Comparison of ENCODE assay signal across 24 cellular contexts in genomic region chr13:52847322-52847681, GRCh38. TPM values are rescaled to one million over a fixed set of nuclear protein-coding genes. Genes with fewer than 3 reads are reported as not detected.
DNase-seq lines count a peak whose midpoint lies in the region; ATAC-seq and TF ChIP-seq lines count a peak whose summit lies in the region.
"Had no signal": no experiment of that assay in that cellular context is flagged by ENCODE, and none has a peak within 500 bp of the region (broad histone marks: within the 10 kb centered on the region; RNA-seq: fewer than 3 reads in every experiment).

No MANE protein-coding gene starts in this region.

- H3K4me1 Mint-ChIP-seq in endothelial cell (ENCODE audit: unreplicated experiment) (peaks cover 22% of the 10 kb centered on the region), mesothelial cell of epicardium (peaks cover 31% of the 10 kb centered on the region)
- peaks cover 14 to 26% of the 10 kb centered on the region in 2 donors for H3K4me1 Mint-ChIP-seq in effector memory CD8-positive, alpha-beta T cell (ENCODE audit: low read depth in 2 of 2)
- H3K4me1 Mint-ChIP-seq in CD8-positive, alpha-beta T cell (ENCODE audit: low read depth): peaks cover 27% of the 10 kb centered on the region

- no peaks in the 10 kb centered on the region for H3K9me3 ChIP-seq in left ventricle myocardium inferior (replicated peaks)
- H3K9me3 ChIP-seq in CD8-positive, alpha-beta T cell (ENCODE audit: low read length): no peaks in the 10 kb centered on the region
- H3K9me3 ChIP-seq: mucosa of descending colon had no signal

- H3K4me3 Mint-ChIP-seq in endothelial cell (ENCODE audit: unreplicated experiment) (no peak overlapping the region), mesothelial cell of epicardium (no peak overlapping the region)
- H3K4me3 Mint-ChIP-seq in effector memory CD8-positive, alpha-beta T cell: no peak overlapping the region
- no peak overlapping the region for H3K4me3 Mint-ChIP-seq in CD8-positive, alpha-beta T cell
- H3K4me3 Mint-ChIP-seq: activated CD8-positive, alpha-beta T cell treated with anti-CD3 and anti-CD28 coated beads, Interleukin-2, amount 10 ng/mL, durations not matched to agents 7 days and 5 days; activated naive CD4-positive, alpha-beta T cell treated with anti-CD3 and anti-CD28 coated beads, Interleukin-2, amount 50 U/mL, for 24 hours; IgD-negative memory B cell; natural killer cell treated with Interleukin-12 subunit alpha and Interleukin-12 subunit beta and Interleukin-15 and Interleukin-18, amount 100 ng/mL, for 72 hours had no signal

- no peak overlapping the region for H3K27ac ChIP-seq in left ventricle myocardium inferior (replicated peaks)
- no peak overlapping the region for H3K27ac ChIP-seq in CD8-positive, alpha-beta T cell (ENCODE audit: low read depth, low read length)
- H3K27ac ChIP-seq: ovary, skin epidermis had no signal

- no peak for DNase-seq in left ventricle myocardium inferior
- no peak for DNase-seq in cardiac septum (ENCODE audit: low spot score)
- peak; percentile 9 for DNase-seq in endothelial cell (ENCODE audit: low spot score)
- DNase-seq in mesothelial cell of epicardium (ENCODE audit: low spot score in 2 of 2, unreplicated experiment in 2 of 2): no peak
- no peak for DNase-seq in effector memory CD8-positive, alpha-beta T cell
- DNase-seq in CD8-positive, alpha-beta T cell: no peak
- DNase-seq in 8988T: no peak
- DNase-seq: ACHN; amniotic stem cell; effector memory CD4-positive, alpha-beta T cell; NCI-H1436 treated with DMSO at 0.1 percent for 48 hours; NCI-H2081 treated with DMSO at 0.1 percent for 48 hours; NCI-H345 had no signal

- peak overlapping the region; percentile 45 for H3K4me3 ChIP-seq in left ventricle myocardium inferior
- H3K4me3 ChIP-seq in CD8-positive, alpha-beta T cell (ENCODE audit: low read depth, low read length): no peak overlapping the region
- H3K4me3 ChIP-seq: lung, mucosa of descending colon, ovary, skin epidermis had no signal

- POLR2A ChIA-PET in CD8-positive, alpha-beta T cell (lab: Charles Lee): no interaction called here

- intact Hi-C loops in left ventricle myocardium inferior (cut with micrococcal nuclease): no loop called here
- intact Hi-C loops in cardiac septum (cut with DNase I): no loop called here
- intact Hi-C loops in CD8-positive, alpha-beta T cell (cut with DNase I, micrococcal nuclease): no loop called here

- H3K9me3 Mint-ChIP-seq in endothelial cell (ENCODE audit: unreplicated experiment) (no peaks in the 10 kb centered on the region), mesothelial cell of epicardium (no peaks in the 10 kb centered on the region)
- peaks cover 0 to 8% of the 10 kb centered on the region in 2 donors for H3K9me3 Mint-ChIP-seq in effector memory CD8-positive, alpha-beta T cell
- H3K9me3 Mint-ChIP-seq in CD8-positive, alpha-beta T cell: no peaks in the 10 kb centered on the region
- H3K9me3 Mint-ChIP-seq: natural killer cell treated with Interleukin-12 subunit alpha and Interleukin-12 subunit beta and Interleukin-15 and Interleukin-18, amount 100 ng/mL, for 72 hours; T-helper 2 cell treated with Interferon-gamma antibody and Interleukin-4, amounts not matched to agents 5 μg/mL and 100 μg/mL, for 36 hours had no signal

- no peak overlapping the region for H3K27ac Mint-ChIP-seq in endothelial cell (ENCODE audit: unreplicated experiment)
- no peak overlapping the region for H3K27ac Mint-ChIP-seq in mesothelial cell of epicardium
- no peak overlapping the region for H3K27ac Mint-ChIP-seq in effector memory CD8-positive, alpha-beta T cell
- no peak overlapping the region for H3K27ac Mint-ChIP-seq in CD8-positive, alpha-beta T cell
- H3K27ac Mint-ChIP-seq: activated CD8-positive, alpha-beta T cell treated with anti-CD3 and anti-CD28 coated beads, Interleukin-2, amount 10 ng/mL, durations not matched to agents 7 days and 5 days; activated naive CD4-positive, alpha-beta T cell treated with anti-CD3 and anti-CD28 coated beads, Interleukin-2, amount 50 U/mL, for 24 hours; IgD-negative memory B cell; natural killer cell treated with Interleukin-12 subunit alpha and Interleukin-12 subunit beta and Interleukin-15 and Interleukin-18, amount 100 ng/mL, for 72 hours; T-helper 2 cell treated with Interferon-gamma antibody and Interleukin-4, amounts not matched to agents 5 μg/mL and 100 μg/mL, for 36 hours had no signal

- H3K36me3 Mint-ChIP-seq in endothelial cell (ENCODE audit: low read depth, unreplicated experiment): no peaks in the 10 kb centered on the region
- H3K36me3 Mint-ChIP-seq in mesothelial cell of epicardium: no peaks in the 10 kb centered on the region
- H3K36me3 Mint-ChIP-seq in effector memory CD8-positive, alpha-beta T cell (ENCODE audit: insufficient read depth): peaks cover 3% of the 10 kb centered on the region
- no peaks in the 10 kb centered on the region for H3K36me3 Mint-ChIP-seq in CD8-positive, alpha-beta T cell
- H3K36me3 Mint-ChIP-seq: IgD-negative memory B cell had no signal

- no peak for TF ChIP-seq CTCF in left ventricle myocardium inferior (IDR thresholded peaks at IDR 0.05; ENCODE audit: borderline replicate concordance)
- no peak for TF ChIP-seq CTCF in endothelial cell (IDR thresholded peaks at IDR 0.05; ENCODE audit: unreplicated experiment)
- TF ChIP-seq CTCF in mesothelial cell of epicardium (IDR thresholded peaks at IDR 0.05; ENCODE audit: unreplicated experiment): peak; percentile 9
- no peak for TF ChIP-seq CTCF in CD8-positive, alpha-beta T cell (IDR thresholded peaks at IDR 0.05)

- CTCF ChIA-PET in CD8-positive, alpha-beta T cell (lab: Charles Lee): interaction anchor here (1.2 kb wide), 1 partner anchor 15 kb away, joined by 4 read pairs; no protein-coding TSS in a partner anchor

- no peak for ATAC-seq in GM21381 (IDR thresholded peaks at IDR 0.05; ENCODE audit: unreplicated experiment)
- ATAC-seq in effector memory CD8-positive, alpha-beta T cell (replicated peaks): no peak
- no peak for ATAC-seq in CD8-positive, alpha-beta T cell

- H3K27me3 Mint-ChIP-seq in endothelial cell (ENCODE audit: unreplicated experiment) (peaks cover 35% of the 10 kb centered on the region), mesothelial cell of epicardium (ENCODE audit: low read depth) (peaks cover 75% of the 10 kb centered on the region)
- H3K27me3 Mint-ChIP-seq in effector memory CD8-positive, alpha-beta T cell: peaks cover 47 to 73% of the 10 kb centered on the region in 2 donors
- peaks cover 59% of the 10 kb centered on the region for H3K27me3 Mint-ChIP-seq in CD8-positive, alpha-beta T cell (ENCODE audit: low read depth)

- H3K4me1 ChIP-seq in left ventricle myocardium inferior: peaks cover 47% of the 10 kb centered on the region
- H3K4me1 ChIP-seq in CD8-positive, alpha-beta T cell (ENCODE audit: insufficient read depth, low read length): peaks cover 10% of the 10 kb centered on the region

- no peaks in the 10 kb centered on the region for H3K36me3 ChIP-seq in left ventricle myocardium inferior
- H3K36me3 ChIP-seq in CD8-positive, alpha-beta T cell (ENCODE audit: insufficient read depth, low read length): no peaks in the 10 kb centered on the region
- H3K36me3 ChIP-seq: ovary had no signal

- H3K27me3 ChIP-seq in left ventricle myocardium inferior (ENCODE audit: low read depth): peaks cover 84% of the 10 kb centered on the region
- H3K27me3 ChIP-seq in CD8-positive, alpha-beta T cell (ENCODE audit: insufficient read depth, low read length): peaks cover 25% of the 10 kb centered on the region

RNA-seq across cellular contexts. Expression of gene PCDH8, which starts 1.1 kb away (rescaled TPM):
- total RNA-seq in left ventricle myocardium inferior (not detected), cardiac septum (not detected), endothelial cell (ENCODE audit: unreplicated experiment) (0.15 TPM), mesothelial cell of epicardium (0.09 to 0.25 TPM (median 0.23 TPM) in 3 replicates)
- not detected for total RNA-seq in CD8-positive, alpha-beta T cell
- total RNA-seq: activated CD8-positive, alpha-beta T cell treated with anti-CD3 and anti-CD28 coated beads, Interleukin-2, amount 10 ng/mL, durations not matched to agents 7 days and 5 days; natural killer cell treated with Interleukin-12 subunit alpha and Interleukin-12 subunit beta and Interleukin-15 and Interleukin-18, amount 100 ng/mL, for 72 hours; ovary; ureter had no signal
